Comparison of ENCODE assay signal across 1 cellular context in genomic region chr22:29014773-29015172, GRCh38.
TF ChIP-seq lines count a peak whose summit lies in the region.

No MANE protein-coding gene starts in this region.

TF ChIP-seq in GM23338, 12 proteins besides CTCF, POLR2A, EP300 and RAD21 (continued from another document):
- TF ChIP-seq ZNF114 (CRISPR knock-in tag; IDR thresholded peaks at IDR 0.05) (no peak), NANOG (IDR thresholded peaks at IDR 0.05; ENCODE audit: borderline replicate concordance) (no peak), ZNF331 (CRISPR knock-in tag; IDR thresholded peaks at IDR 0.05; ENCODE audit: low read depth) (no peak)
